ENCODE assay signal across 1 cellular context in genomic region chr19:5099822-5100221, GRCh38.
TF ChIP-seq lines count a peak whose summit lies in the region.

No MANE protein-coding gene starts in this region.

TF ChIP-seq in K562, 482 proteins besides CTCF, POLR2A, EP300 and RAD21 (continued from another document):
- TF ChIP-seq MLX (CRISPR knock-in tag; conservative IDR thresholded peaks at IDR 0.05): no peak
- TF ChIP-seq GTF2F1 (IDR thresholded peaks at IDR 0.05; ENCODE audit: low read depth, low read length): no peak
- peak; percentile 82 for TF ChIP-seq CBX5 (IDR thresholded peaks at IDR 0.05; ENCODE audit: borderline replicate concordance, low read depth)
- TF ChIP-seq TRIM28 (IDR thresholded peaks at IDR 0.05): peak; percentile 90
- TF ChIP-seq ZNF398 (CRISPR knock-in tag; IDR thresholded peaks at IDR 0.05): no peak
- TF ChIP-seq MIER1 (IDR thresholded peaks at IDR 0.05; ENCODE audit: low read depth): no peak
- no peak for TF ChIP-seq PHB (CRISPR knock-in tag; IDR thresholded peaks at IDR 0.05)
- TF ChIP-seq ZBTB5 (IDR thresholded peaks at IDR 0.05): no peak
- no peak for TF ChIP-seq TAF1 (IDR thresholded peaks at IDR 0.05; ENCODE audit: control insufficient read depth, extremely low read depth, insufficient read depth, low read length, severe bottlenecking)
- TF ChIP-seq SREBF1 (IDR thresholded peaks at IDR 0.05; ENCODE audit: borderline replicate concordance, low read depth, low read length): no peak
- no peak for TF ChIP-seq IRF1 (CRISPR knock-in tag; IDR thresholded peaks at IDR 0.05; ENCODE audit: borderline replicate concordance)
- no peak for TF ChIP-seq MCM5 (IDR thresholded peaks at IDR 0.05; ENCODE audit: low read depth)
- no peak for TF ChIP-seq E4F1 (CRISPR knock-in tag; IDR thresholded peaks at IDR 0.05; ENCODE audit: borderline replicate concordance)
- no peak for TF ChIP-seq ZNF12 (CRISPR knock-in tag; IDR thresholded peaks at IDR 0.05)
- TF ChIP-seq RAD51 (IDR thresholded peaks at IDR 0.05; ENCODE audit: borderline replicate concordance, low read depth): no peak
- TF ChIP-seq ZNF644 (tag; IDR thresholded peaks at IDR 0.05; ENCODE audit: low read depth): no peak
- TF ChIP-seq BCOR (IDR thresholded peaks at IDR 0.05): no peak
